Comparison of ENCODE assay signal across 33 cellular contexts in genomic region chr6:134891633-134892032, GRCh38. TPM values are rescaled to one million over a fixed set of nuclear protein-coding genes. Genes with fewer than 3 reads are reported as not detected.
"Had no signal": no experiment of that assay in that cellular context is flagged by ENCODE, and none has a peak within 500 bp of the region (broad histone marks: within the 10 kb centered on the region; RNA-seq: fewer than 3 reads in every experiment).

No MANE protein-coding gene starts in this region.

- H3K36me3 ChIP-seq: adrenal gland, ascending aorta, brain microvascular endothelial cell, breast epithelium, cardiac muscle cell had no signal

- H3K4me1 ChIP-seq: adrenal gland, ascending aorta, body of pancreas, breast epithelium had no signal

- H3K27ac ChIP-seq: adrenal gland, ascending aorta, body of pancreas, brain microvascular endothelial cell, breast epithelium, cardiac muscle cell had no signal

- H3K4me3 ChIP-seq: adrenal gland, ascending aorta, body of pancreas, breast epithelium, cardiac muscle cell had no signal

- H3K27me3 ChIP-seq: adrenal gland, ascending aorta, body of pancreas, brain microvascular endothelial cell, breast epithelium, cardiac muscle cell had no signal

- DNase-seq: activated effector memory CD4-positive, alpha-beta T cell treated with anti-CD3 and anti-CD28 coated beads, Interleukin-2, amount 50 U/mL, for 16 hours; activated effector memory CD4-positive, alpha-beta T cell treated with Interleukin-2 at 50 U/mL for 16 hours; activated gamma-delta T cell; activated gamma-delta T cell treated with Interleukin-2 at 50 U/mL for 16 hours; activated naive CD4-positive, alpha-beta T cell; activated naive CD4-positive, alpha-beta T cell treated with anti-CD3 and anti-CD28 coated beads for 36 hours; activated naive CD4-positive, alpha-beta T cell treated with anti-CD3 and anti-CD28 coated beads, Interleukin-2, amount 10 ng/mL, durations not matched to agents 7 days and 5 days; activated naive CD4-positive, alpha-beta T cell treated with anti-CD3 and anti-CD28 coated beads, Interleukin-2, amount 50 U/mL, for 16 hours; activated naive CD4-positive, alpha-beta T cell treated with Interleukin-2 at 50 U/mL for 16 hours; activated naive CD8-positive, alpha-beta T cell treated with anti-CD3 and anti-CD28 coated beads for 36 hours; activated naive CD8-positive, alpha-beta T cell treated with anti-CD3 and anti-CD28 coated beads, Interleukin-2, amount 10 ng/mL, durations not matched to agents 7 days and 5 days; activated naive CD8-positive, alpha-beta T cell treated with anti-CD3 and anti-CD28 coated beads, Interleukin-2, amount 50 U/mL, for 24 hours; activated T-cell treated with anti-CD3 and anti-CD28 coated beads for 4 hours; activated T-cell treated with anti-CD3 and anti-CD28 coated beads, Interleukin-2, amount 50 U/mL, for 1 hour; activated T-cell treated with anti-CD3 and anti-CD28 coated beads, Interleukin-2, amount 50 U/mL, for 24 hours; activated T-cell treated with anti-CD3 and anti-CD28 coated beads, Interleukin-2, amount 50 U/mL, for 4 hours; activated T-cell treated with anti-CD3 and anti-CD28 coated beads, Interleukin-2, amount 50 U/mL, for 48 hours; activated T-cell treated with anti-CD3 and anti-CD28 coated beads, Interleukin-2, amount 50 U/mL, for 72 hours; adrenal gland; amniotic stem cell; amygdala; anterior cingulate cortex; aorta; body of pancreas; brain microvascular endothelial cell; central memory CD4-positive, alpha-beta T cell; cerebellar nuclear complex had no signal

- FAIRE-seq: astrocyte had no signal

- ATAC-seq: activated naive CD4-positive, alpha-beta T cell treated with anti-CD3 and anti-CD28 coated beads, Interleukin-2, amount 50 U/mL, for 72 hours; activated naive CD8-positive, alpha-beta T cell treated with anti-CD3 and anti-CD28 coated beads, Interleukin-2, amount 50 U/mL, for 24 hours; activated T-cell treated with anti-CD3 and anti-CD28 coated beads, Interleukin-2, amount 50 U/mL, for 4 hours; activated T-cell treated with anti-CD3 and anti-CD28 coated beads, Interleukin-2, amount 50 U/mL, for 72 hours; activated T-helper 17 cell treated with anti-CD3 and anti-CD28 coated beads, Interleukin-2, amount 50 U/mL, for 72 hours; body of pancreas had no signal

- H3K9me3 ChIP-seq: adrenal gland, ascending aorta, body of pancreas had no signal

RNA-seq across cellular contexts. Expression of gene ALDH8A1, which starts 58.3 kb away (rescaled TPM):
- total RNA-seq: ascending aorta had no signal
